In the genomic region with DNA sequence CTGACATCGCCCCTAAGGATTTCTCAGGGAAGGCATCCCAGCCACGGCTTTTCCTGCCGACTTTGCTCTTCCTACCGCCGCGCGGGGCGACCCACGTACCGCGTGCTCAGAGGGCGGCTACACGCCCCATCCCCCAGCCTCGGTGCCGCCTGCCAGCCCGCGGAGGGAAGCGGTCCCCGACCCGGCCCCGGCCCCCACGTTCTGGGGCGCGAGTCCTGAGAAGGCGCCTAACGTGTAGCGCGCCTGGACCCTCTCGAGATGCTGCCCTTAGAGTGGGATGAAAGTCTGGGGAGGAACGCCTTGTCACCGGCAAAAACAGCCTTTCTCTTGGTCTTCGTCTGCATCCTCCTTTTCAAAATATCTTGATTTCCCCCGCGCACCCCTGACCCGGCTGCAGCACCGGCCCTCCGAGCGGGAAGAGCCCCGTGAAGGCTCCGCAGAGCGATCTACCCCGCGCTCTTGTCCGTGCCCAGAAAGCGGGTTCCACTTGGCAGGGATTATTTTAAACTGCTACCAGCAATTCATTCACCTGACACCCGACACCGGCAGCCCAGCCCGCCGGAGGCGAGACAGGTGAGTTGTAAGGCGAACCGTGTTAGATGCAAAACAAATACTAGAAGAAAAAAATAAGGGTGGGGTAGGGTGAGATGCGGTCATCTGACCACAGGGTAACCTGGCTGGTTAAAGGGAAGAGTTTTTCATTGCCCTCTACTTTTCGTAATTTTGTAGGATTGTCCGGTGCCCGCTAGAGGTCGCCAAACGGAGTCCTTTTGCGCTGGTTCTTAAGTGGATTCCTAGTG, we compare ENCODE assay signal across 1 cellular context.
A peak's percentile ranks its signal among the peaks of the same experiment; 100 is the strongest.
TF ChIP-seq lines count a peak whose summit lies in the region.

No MANE protein-coding gene starts in this region.

TF ChIP-seq in HepG2, 621 proteins besides CTCF, POLR2A, EP300 and RAD21 (continued from another document and continues in another):
- TF ChIP-seq, protein P1, sequence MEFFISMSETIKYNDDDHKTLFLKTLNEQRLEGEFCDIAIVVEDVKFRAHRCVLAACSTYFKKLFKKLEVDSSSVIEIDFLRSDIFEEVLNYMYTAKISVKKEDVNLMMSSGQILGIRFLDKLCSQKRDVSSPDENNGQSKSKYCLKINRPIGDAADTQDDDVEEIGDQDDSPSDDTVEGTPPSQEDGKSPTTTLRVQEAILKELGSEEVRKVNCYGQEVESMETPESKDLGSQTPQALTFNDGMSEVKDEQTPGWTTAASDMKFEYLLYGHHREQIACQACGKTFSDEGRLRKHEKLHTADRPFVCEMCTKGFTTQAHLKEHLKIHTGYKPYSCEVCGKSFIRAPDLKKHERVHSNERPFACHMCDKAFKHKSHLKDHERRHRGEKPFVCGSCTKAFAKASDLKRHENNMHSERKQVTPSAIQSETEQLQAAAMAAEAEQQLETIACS (CRISPR knock-in tag; IDR thresholded peaks at IDR 0.05): no peak; the same call in 1 of the 2 replicates
- TF ChIP-seq ZNF678 (CRISPR knock-in tag; IDR thresholded peaks at IDR 0.05) (0 out of 2 replicates have a peak, but pooled peaks have one; percentile 19), ZNF230 (CRISPR knock-in tag; IDR thresholded peaks at IDR 0.05) (no peak), ZSCAN20 (CRISPR knock-in tag; IDR thresholded peaks at IDR 0.05; ENCODE audit: borderline replicate concordance) (no peak; the same call in 1 of the 2 replicates), KMT2A (CRISPR knock-in tag; IDR thresholded peaks at IDR 0.05) (peak; percentile 39; the same call in 1 of the 2 replicates), ZNF790 (CRISPR knock-in tag; IDR thresholded peaks at IDR 0.05; ENCODE audit: borderline replicate concordance) (peak; percentile 94; the same call in 1 of the 2 replicates), ZNF180 (CRISPR knock-in tag; IDR thresholded peaks at IDR 0.05; ENCODE audit: borderline replicate concordance, low read depth) (no peak), TSC22D2 (CRISPR knock-in tag; IDR thresholded peaks at IDR 0.05; ENCODE audit: borderline replicate concordance) (no peak), SMAD3 (CRISPR knock-in tag; IDR thresholded peaks at IDR 0.05) (0 out of 2 replicates have a peak, but pooled peaks have one; percentile 52), CAMTA2 (CRISPR knock-in tag; IDR thresholded peaks at IDR 0.05; ENCODE audit: borderline replicate concordance) (no peak), ZNF766 (CRISPR knock-in tag; IDR thresholded peaks at IDR 0.05; ENCODE audit: borderline replicate concordance) (no peak), RARA (CRISPR knock-in tag; IDR thresholded peaks at IDR 0.05) (peak; percentile 61), ZNF891 (CRISPR knock-in tag; IDR thresholded peaks at IDR 0.05) (peak; percentile 29; the same call in 1 of the 2 replicates), KAT2B (IDR thresholded peaks at IDR 0.05; ENCODE audit: borderline replicate concordance, low read depth, low read length) (no peak), ZNF777 (CRISPR knock-in tag; IDR thresholded peaks at IDR 0.05) (peak; percentile 34; the same call in 1 of the 2 replicates), SP140L (CRISPR knock-in tag; IDR thresholded peaks at IDR 0.05; ENCODE audit: borderline replicate concordance) (0 out of 2 replicates have a peak, but pooled peaks have one; percentile 66), MLLT10 (CRISPR knock-in tag; IDR thresholded peaks at IDR 0.05) (no peak), ZMAT3 (CRISPR knock-in tag; conservative IDR thresholded peaks at IDR 0.05) (0 out of 2 replicates have a peak, but pooled peaks have one; percentile 5), KDM5A (IDR thresholded peaks at IDR 0.05; ENCODE audit: borderline replicate concordance, low read length) (peak; percentile 62; the same call in 1 of the 2 replicates), FOXO1 (CRISPR knock-in tag; IDR thresholded peaks at IDR 0.05) (no peak), ZNF205 (CRISPR knock-in tag; IDR thresholded peaks at IDR 0.05) (no peak; the same call in 1 of the 2 replicates), TARDBP (CRISPR knock-in tag; IDR thresholded peaks at IDR 0.05) (no peak; the same call in 1 of the 2 replicates), ZNF260 (CRISPR knock-in tag; IDR thresholded peaks at IDR 0.05; ENCODE audit: borderline replicate concordance, low read depth) (no peak), ZNF547 (CRISPR knock-in tag; IDR thresholded peaks at IDR 0.05) (peak; percentile 93), ZNF839 (CRISPR knock-in tag; IDR thresholded peaks at IDR 0.05; ENCODE audit: borderline replicate concordance) (no peak)
- TF ChIP-seq, protein P2, sequence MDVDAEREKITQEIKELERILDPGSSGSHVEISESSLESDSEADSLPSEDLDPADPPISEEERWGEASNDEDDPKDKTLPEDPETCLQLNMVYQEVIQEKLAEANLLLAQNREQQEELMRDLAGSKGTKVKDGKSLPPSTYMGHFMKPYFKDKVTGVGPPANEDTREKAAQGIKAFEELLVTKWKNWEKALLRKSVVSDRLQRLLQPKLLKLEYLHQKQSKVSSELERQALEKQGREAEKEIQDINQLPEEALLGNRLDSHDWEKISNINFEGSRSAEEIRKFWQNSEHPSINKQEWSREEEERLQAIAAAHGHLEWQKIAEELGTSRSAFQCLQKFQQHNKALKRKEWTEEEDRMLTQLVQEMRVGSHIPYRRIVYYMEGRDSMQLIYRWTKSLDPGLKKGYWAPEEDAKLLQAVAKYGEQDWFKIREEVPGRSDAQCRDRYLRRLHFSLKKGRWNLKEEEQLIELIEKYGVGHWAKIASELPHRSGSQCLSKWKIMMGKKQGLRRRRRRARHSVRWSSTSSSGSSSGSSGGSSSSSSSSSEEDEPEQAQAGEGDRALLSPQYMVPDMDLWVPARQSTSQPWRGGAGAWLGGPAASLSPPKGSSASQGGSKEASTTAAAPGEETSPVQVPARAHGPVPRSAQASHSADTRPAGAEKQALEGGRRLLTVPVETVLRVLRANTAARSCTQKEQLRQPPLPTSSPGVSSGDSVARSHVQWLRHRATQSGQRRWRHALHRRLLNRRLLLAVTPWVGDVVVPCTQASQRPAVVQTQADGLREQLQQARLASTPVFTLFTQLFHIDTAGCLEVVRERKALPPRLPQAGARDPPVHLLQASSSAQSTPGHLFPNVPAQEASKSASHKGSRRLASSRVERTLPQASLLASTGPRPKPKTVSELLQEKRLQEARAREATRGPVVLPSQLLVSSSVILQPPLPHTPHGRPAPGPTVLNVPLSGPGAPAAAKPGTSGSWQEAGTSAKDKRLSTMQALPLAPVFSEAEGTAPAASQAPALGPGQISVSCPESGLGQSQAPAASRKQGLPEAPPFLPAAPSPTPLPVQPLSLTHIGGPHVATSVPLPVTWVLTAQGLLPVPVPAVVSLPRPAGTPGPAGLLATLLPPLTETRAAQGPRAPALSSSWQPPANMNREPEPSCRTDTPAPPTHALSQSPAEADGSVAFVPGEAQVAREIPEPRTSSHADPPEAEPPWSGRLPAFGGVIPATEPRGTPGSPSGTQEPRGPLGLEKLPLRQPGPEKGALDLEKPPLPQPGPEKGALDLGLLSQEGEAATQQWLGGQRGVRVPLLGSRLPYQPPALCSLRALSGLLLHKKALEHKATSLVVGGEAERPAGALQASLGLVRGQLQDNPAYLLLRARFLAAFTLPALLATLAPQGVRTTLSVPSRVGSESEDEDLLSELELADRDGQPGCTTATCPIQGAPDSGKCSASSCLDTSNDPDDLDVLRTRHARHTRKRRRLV (CRISPR knock-in tag; IDR thresholded peaks at IDR 0.05): peak; percentile 71
- TF ChIP-seq, protein P3, sequence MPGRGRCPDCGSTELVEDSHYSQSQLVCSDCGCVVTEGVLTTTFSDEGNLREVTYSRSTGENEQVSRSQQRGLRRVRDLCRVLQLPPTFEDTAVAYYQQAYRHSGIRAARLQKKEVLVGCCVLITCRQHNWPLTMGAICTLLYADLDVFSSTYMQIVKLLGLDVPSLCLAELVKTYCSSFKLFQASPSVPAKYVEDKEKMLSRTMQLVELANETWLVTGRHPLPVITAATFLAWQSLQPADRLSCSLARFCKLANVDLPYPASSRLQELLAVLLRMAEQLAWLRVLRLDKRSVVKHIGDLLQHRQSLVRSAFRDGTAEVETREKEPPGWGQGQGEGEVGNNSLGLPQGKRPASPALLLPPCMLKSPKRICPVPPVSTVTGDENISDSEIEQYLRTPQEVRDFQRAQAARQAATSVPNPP (CRISPR knock-in tag; IDR thresholded peaks at IDR 0.05): no peak
- TF ChIP-seq, protein P4, sequence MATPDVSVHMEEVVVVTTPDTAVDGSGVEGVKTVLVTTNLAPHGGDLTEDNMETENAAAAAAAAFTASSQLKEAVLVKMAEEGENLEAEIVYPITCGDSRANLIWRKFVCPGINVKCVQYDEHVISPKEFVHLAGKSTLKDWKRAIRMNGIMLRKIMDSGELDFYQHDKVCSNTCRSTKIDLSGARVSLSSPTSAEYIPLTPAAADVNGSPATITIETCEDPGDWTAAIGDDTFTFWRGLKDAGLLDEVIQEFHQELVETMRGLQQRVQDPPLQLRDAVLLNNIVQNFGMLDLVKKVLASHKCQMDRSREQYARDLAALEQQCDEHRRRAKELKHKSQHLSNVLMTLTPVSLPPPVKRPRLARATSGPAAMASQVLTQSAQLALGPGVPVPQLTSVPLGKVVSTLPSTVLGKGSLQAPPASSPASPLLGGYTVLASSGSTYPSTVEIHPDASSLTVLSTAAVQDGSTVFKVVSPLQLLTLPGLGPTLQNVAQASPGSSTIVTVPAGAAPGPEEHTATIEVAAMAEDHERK (CRISPR knock-in tag; IDR thresholded peaks at IDR 0.05; ENCODE audit: low read depth): no peak; the same call in 1 of the 2 replicates
- TF ChIP-seq, protein P5, sequence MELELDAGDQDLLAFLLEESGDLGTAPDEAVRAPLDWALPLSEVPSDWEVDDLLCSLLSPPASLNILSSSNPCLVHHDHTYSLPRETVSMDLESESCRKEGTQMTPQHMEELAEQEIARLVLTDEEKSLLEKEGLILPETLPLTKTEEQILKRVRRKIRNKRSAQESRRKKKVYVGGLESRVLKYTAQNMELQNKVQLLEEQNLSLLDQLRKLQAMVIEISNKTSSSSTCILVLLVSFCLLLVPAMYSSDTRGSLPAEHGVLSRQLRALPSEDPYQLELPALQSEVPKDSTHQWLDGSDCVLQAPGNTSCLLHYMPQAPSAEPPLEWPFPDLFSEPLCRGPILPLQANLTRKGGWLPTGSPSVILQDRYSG (CRISPR knock-in tag; IDR thresholded peaks at IDR 0.05): no peak
- TF ChIP-seq, protein P6, sequence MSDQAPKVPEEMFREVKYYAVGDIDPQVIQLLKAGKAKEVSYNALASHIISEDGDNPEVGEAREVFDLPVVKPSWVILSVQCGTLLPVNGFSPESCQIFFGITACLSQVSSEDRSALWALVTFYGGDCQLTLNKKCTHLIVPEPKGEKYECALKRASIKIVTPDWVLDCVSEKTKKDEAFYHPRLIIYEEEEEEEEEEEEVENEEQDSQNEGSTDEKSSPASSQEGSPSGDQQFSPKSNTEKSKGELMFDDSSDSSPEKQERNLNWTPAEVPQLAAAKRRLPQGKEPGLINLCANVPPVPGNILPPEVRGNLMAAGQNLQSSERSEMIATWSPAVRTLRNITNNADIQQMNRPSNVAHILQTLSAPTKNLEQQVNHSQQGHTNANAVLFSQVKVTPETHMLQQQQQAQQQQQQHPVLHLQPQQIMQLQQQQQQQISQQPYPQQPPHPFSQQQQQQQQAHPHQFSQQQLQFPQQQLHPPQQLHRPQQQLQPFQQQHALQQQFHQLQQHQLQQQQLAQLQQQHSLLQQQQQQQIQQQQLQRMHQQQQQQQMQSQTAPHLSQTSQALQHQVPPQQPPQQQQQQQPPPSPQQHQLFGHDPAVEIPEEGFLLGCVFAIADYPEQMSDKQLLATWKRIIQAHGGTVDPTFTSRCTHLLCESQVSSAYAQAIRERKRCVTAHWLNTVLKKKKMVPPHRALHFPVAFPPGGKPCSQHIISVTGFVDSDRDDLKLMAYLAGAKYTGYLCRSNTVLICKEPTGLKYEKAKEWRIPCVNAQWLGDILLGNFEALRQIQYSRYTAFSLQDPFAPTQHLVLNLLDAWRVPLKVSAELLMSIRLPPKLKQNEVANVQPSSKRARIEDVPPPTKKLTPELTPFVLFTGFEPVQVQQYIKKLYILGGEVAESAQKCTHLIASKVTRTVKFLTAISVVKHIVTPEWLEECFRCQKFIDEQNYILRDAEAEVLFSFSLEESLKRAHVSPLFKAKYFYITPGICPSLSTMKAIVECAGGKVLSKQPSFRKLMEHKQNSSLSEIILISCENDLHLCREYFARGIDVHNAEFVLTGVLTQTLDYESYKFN (CRISPR knock-in tag; conservative IDR thresholded peaks at IDR 0.05): peak; percentile 43
- TF ChIP-seq, protein P7, sequence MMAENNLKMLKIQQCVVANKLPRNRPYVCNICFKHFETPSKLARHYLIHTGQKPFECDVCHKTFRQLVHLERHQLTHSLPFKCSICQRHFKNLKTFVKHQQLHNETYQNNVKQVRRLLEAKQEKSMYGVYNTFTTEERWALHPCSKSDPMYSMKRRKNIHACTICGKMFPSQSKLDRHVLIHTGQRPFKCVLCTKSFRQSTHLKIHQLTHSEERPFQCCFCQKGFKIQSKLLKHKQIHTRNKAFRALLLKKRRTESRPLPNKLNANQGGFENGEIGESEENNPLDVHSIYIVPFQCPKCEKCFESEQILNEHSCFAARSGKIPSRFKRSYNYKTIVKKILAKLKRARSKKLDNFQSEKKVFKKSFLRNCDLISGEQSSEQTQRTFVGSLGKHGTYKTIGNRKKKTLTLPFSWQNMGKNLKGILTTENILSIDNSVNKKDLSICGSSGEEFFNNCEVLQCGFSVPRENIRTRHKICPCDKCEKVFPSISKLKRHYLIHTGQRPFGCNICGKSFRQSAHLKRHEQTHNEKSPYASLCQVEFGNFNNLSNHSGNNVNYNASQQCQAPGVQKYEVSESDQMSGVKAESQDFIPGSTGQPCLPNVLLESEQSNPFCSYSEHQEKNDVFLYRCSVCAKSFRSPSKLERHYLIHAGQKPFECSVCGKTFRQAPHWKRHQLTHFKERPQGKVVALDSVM (CRISPR knock-in tag; IDR thresholded peaks at IDR 0.05): peak; percentile 65
- TF ChIP-seq, protein P8, sequence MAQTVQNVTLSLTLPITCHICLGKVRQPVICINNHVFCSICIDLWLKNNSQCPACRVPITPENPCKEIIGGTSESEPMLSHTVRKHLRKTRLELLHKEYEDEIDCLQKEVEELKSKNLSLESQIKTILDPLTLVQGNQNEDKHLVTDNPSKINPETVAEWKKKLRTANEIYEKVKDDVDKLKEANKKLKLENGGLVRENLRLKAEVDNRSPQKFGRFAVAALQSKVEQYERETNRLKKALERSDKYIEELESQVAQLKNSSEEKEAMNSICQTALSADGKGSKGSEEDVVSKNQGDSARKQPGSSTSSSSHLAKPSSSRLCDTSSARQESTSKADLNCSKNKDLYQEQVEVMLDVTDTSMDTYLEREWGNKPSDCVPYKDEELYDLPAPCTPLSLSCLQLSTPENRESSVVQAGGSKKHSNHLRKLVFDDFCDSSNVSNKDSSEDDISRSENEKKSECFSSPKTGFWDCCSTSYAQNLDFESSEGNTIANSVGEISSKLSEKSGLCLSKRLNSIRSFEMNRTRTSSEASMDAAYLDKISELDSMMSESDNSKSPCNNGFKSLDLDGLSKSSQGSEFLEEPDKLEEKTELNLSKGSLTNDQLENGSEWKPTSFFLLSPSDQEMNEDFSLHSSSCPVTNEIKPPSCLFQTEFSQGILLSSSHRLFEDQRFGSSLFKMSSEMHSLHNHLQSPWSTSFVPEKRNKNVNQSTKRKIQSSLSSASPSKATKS (CRISPR knock-in tag; IDR thresholded peaks at IDR 0.05): no peak
- TF ChIP-seq, protein P9, sequence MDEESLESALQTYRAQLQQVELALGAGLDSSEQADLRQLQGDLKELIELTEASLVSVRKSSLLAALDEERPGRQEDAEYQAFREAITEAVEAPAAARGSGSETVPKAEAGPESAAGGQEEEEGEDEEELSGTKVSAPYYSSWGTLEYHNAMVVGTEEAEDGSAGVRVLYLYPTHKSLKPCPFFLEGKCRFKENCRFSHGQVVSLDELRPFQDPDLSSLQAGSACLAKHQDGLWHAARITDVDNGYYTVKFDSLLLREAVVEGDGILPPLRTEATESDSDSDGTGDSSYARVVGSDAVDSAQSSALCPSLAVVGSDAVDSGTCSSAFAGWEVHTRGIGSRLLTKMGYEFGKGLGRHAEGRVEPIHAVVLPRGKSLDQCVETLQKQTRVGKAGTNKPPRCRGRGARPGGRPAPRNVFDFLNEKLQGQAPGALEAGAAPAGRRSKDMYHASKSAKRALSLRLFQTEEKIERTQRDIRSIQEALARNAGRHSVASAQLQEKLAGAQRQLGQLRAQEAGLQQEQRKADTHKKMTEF (CRISPR knock-in tag; IDR thresholded peaks at IDR 0.05): peak; percentile 17; the same call in 1 of the 2 replicates
